Comparison of ENCODE assay signal across 1 cellular context in the genomic region with DNA sequence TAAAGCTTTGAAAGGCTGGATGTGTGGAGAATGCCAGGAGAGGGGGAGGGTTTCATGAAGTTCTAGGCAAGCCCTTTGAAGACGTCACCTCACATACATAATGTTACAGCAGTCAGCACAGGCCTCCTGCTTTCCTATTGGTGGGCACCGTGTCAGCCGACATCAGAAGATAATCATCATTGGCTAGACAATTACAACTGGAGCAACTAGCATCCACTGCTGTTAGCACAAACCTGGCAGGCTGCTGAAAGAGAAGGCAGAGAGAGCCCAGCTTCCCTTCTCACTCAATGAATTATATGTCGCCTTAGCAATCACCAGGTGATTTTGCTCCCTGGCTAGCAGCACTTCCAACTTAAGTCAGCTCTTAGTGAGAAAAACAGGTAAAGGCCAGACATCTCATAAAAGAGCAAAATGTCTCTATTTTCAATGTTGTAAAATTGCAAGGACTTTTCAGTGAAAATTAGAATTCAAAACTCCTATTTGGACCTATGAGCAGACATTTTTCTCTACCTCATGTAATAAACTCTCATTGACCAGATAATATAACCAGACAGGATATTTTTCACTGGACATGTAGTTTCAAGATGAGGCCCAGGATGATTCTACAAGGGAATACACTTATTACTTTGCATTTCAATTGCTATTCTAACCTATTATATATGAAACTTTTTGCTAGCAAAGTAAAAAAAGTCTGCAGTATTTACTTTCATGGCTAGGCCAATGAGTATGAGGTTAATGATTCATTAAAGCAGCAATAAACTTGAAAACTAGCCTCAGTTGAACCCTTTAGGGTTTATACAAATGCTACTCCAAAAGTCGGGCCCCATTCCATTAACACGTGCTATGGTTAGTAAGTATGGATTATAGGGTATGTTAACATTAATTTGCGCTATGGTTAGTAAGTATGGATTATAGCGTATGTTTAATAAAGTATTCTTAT.
A peak's percentile ranks its signal among the peaks of the same experiment; 100 is the strongest.
TF ChIP-seq lines count a peak whose summit lies in the region.

No MANE protein-coding gene starts in this region.

TF ChIP-seq in K562, 482 proteins besides CTCF, POLR2A, EP300 and RAD21 (continued from another document):
- TF ChIP-seq, protein P1, sequence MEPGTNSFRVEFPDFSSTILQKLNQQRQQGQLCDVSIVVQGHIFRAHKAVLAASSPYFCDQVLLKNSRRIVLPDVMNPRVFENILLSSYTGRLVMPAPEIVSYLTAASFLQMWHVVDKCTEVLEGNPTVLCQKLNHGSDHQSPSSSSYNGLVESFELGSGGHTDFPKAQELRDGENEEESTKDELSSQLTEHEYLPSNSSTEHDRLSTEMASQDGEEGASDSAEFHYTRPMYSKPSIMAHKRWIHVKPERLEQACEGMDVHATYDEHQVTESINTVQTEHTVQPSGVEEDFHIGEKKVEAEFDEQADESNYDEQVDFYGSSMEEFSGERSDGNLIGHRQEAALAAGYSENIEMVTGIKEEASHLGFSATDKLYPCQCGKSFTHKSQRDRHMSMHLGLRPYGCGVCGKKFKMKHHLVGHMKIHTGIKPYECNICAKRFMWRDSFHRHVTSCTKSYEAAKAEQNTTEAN (CRISPR knock-in tag; IDR thresholded peaks at IDR 0.05): no peak
- TF ChIP-seq KAT8 (IDR thresholded peaks at IDR 0.05; ENCODE audit: low read depth) (no peak), ZZZ3 (IDR thresholded peaks at IDR 0.05) (no peak), RCOR1 (IDR thresholded peaks at IDR 0.05; ENCODE audit: borderline replicate concordance in 1 of 2, low read depth in 2 of 2, low read length in 2 of 2) (peak in 1 of 2 experiments; percentile 65; a peak in 2 of 4 replicates)
- TF ChIP-seq, protein P2, sequence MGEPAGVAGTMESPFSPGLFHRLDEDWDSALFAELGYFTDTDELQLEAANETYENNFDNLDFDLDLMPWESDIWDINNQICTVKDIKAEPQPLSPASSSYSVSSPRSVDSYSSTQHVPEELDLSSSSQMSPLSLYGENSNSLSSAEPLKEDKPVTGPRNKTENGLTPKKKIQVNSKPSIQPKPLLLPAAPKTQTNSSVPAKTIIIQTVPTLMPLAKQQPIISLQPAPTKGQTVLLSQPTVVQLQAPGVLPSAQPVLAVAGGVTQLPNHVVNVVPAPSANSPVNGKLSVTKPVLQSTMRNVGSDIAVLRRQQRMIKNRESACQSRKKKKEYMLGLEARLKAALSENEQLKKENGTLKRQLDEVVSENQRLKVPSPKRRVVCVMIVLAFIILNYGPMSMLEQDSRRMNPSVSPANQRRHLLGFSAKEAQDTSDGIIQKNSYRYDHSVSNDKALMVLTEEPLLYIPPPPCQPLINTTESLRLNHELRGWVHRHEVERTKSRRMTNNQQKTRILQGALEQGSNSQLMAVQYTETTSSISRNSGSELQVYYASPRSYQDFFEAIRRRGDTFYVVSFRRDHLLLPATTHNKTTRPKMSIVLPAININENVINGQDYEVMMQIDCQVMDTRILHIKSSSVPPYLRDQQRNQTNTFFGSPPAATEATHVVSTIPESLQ (CRISPR knock-in tag; IDR thresholded peaks at IDR 0.05): no peak
TF ChIP-seq in K562: peak in this region for 81.
